Comparison of ENCODE assay signal across 32 cellular contexts in the genomic region with DNA sequence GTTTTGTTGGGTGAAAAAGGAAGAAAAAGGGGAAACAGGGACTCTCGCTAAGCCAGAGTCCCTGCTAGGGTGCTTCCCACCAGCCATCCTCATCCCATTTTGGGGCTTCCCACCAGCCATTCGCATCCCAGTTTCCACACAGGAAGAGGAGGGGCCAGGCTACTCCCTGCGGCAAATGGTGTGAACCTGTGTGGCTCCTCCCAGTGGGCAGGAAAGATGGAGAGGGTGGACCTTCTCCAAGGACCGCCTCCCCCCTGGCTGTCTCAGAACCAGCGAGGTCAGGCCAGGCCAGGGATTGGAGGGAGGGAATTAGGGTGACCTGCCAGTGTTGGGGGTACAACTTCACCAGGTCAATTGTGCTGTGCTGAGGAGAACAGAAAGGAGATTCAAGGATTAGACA.
"Had no signal": no experiment of that assay in that cellular context is flagged by ENCODE, and none has a peak within 500 bp of the region (broad histone marks: within the 10 kb centered on the region; RNA-seq: fewer than 3 reads in every experiment).

No MANE protein-coding gene starts in this region.

- H3K27me3 ChIP-seq: ascending aorta, body of pancreas, breast epithelium, MG63 had no signal

- H3K4me3 Mint-ChIP-seq: activated CD4-positive, alpha-beta T cell treated with anti-CD3 and anti-CD28 coated beads, Interleukin-2, amount 10 ng/mL, durations not matched to agents 7 days and 5 days; activated CD8-positive, alpha-beta T cell treated with anti-CD3 and anti-CD28 coated beads, Interleukin-2, amount 10 ng/mL, durations not matched to agents 7 days and 5 days; activated naive CD4-positive, alpha-beta T cell treated with anti-CD3 and anti-CD28 coated beads, Interleukin-2, amount 50 U/mL, for 24 hours; activated naive CD8-positive, alpha-beta T cell treated with anti-CD3 and anti-CD28 coated beads, Interleukin-2, amount 10 ng/mL, durations not matched to agents 7 days and 5 days; activated T-cell treated with anti-CD3 and anti-CD28 coated beads, Interleukin-2, amount 50 U/mL, for 24 hours had no signal

- FAIRE-seq: RCC 7860 had no signal

- ATAC-seq: activated CD8-positive, alpha-beta T cell treated with anti-CD3 and anti-CD28 coated beads, Interleukin-2, amount 10 ng/mL, durations not matched to agents 7 days and 5 days; body of pancreas; PC-3; Right ventricle myocardium inferior had no signal

- H3K9me3 ChIP-seq: ascending aorta, MG63 had no signal

- H3K4me1 ChIP-seq: ascending aorta, body of pancreas, breast epithelium had no signal

- DNase-seq: activated CD4-positive, alpha-beta T cell treated with anti-CD3 and anti-CD28 coated beads, Interleukin-2, amount 10 ng/mL, durations not matched to agents 7 days and 5 days; activated CD4-positive, alpha-beta T cell treated with anti-CD3 and anti-CD28 coated beads, Interleukin-2, amount 50 U/mL, for 48 hours; activated CD8-positive, alpha-beta T cell treated with anti-CD3 and anti-CD28 coated beads, Interleukin-2, amount 10 ng/mL, durations not matched to agents 7 days and 5 days; activated gamma-delta T cell; activated naive CD4-positive, alpha-beta T cell treated with Interleukin-2 at 50 U/mL for 16 hours; activated naive CD8-positive, alpha-beta T cell treated with anti-CD3 and anti-CD28 coated beads, Interleukin-2, amount 10 ng/mL, durations not matched to agents 7 days and 5 days; activated T-cell treated with anti-CD3 and anti-CD28 coated beads, Interleukin-2, amount 50 U/mL, for 24 hours; amygdala; body of pancreas; Karpas-422; KBM-7; MG63; NCI-H1048; NCI-H1436 treated with DMSO at 0.1 percent for 48 hours; NCI-H1694 treated with DMSO at 0.1 percent for 48 hours; NCI-H2029; NCI-H345; NCI-H524 treated with DMSO at 0.1 percent for 48 hours; PC-3; SIG-M5; SW 1271; T-helper 1 cell; T-helper 2 cell; T-helper 9 cell; WERI-Rb-1 had no signal

- H3K4me3 ChIP-seq: ascending aorta, body of pancreas, breast epithelium, MG63 had no signal

- H3K27ac ChIP-seq: ascending aorta, body of pancreas, breast epithelium, RWPE1, WERI-Rb-1 had no signal

- H3K36me3 Mint-ChIP-seq: activated naive CD8-positive, alpha-beta T cell treated with anti-CD3 and anti-CD28 coated beads, Interleukin-2, amount 10 ng/mL, durations not matched to agents 7 days and 5 days had no signal

- H3K27me3 Mint-ChIP-seq: activated CD4-positive, alpha-beta T cell treated with anti-CD3 and anti-CD28 coated beads, Interleukin-2, amount 10 ng/mL, durations not matched to agents 7 days and 5 days; activated naive CD4-positive, alpha-beta T cell treated with anti-CD3 and anti-CD28 coated beads, Interleukin-2, amount 50 U/mL, for 24 hours; activated naive CD8-positive, alpha-beta T cell treated with anti-CD3 and anti-CD28 coated beads, Interleukin-2, amount 10 ng/mL, durations not matched to agents 7 days and 5 days; activated T-cell treated with anti-CD3 and anti-CD28 coated beads, Interleukin-2, amount 50 U/mL, for 24 hours had no signal

- H3K36me3 ChIP-seq: ascending aorta, breast epithelium, MG63, WERI-Rb-1 had no signal

- H3K4me1 Mint-ChIP-seq: activated CD4-positive, alpha-beta T cell treated with anti-CD3 and anti-CD28 coated beads, Interleukin-2, amount 10 ng/mL, durations not matched to agents 7 days and 5 days; activated naive CD4-positive, alpha-beta T cell treated with anti-CD3 and anti-CD28 coated beads, Interleukin-2, amount 50 U/mL, for 24 hours; activated naive CD8-positive, alpha-beta T cell treated with anti-CD3 and anti-CD28 coated beads, Interleukin-2, amount 10 ng/mL, durations not matched to agents 7 days and 5 days had no signal

- H3K27ac Mint-ChIP-seq: activated CD4-positive, alpha-beta T cell treated with anti-CD3 and anti-CD28 coated beads, Interleukin-2, amount 10 ng/mL, durations not matched to agents 7 days and 5 days; activated CD8-positive, alpha-beta T cell treated with anti-CD3 and anti-CD28 coated beads, Interleukin-2, amount 10 ng/mL, durations not matched to agents 7 days and 5 days; activated naive CD4-positive, alpha-beta T cell treated with anti-CD3 and anti-CD28 coated beads, Interleukin-2, amount 50 U/mL, for 24 hours; activated naive CD8-positive, alpha-beta T cell treated with anti-CD3 and anti-CD28 coated beads, Interleukin-2, amount 10 ng/mL, durations not matched to agents 7 days and 5 days; activated T-cell treated with anti-CD3 and anti-CD28 coated beads, Interleukin-2, amount 50 U/mL, for 24 hours; activated T-helper 2 cell treated with anti-CD3 and anti-CD28 coated beads, Interferon-gamma antibody, Interleukin-2, Interleukin-4, amounts not matched to agents 10 μg/mL and 5 μg/mL and 100 μg/mL, durations not matched to agents 14 hours and 24 hours and 36 hours had no signal
